1 cellular context compared by ENCODE assay signal in genomic region chr2:176099737-176100546, GRCh38.
TF ChIP-seq lines count a peak whose summit lies in the region.

A gene with protein sequence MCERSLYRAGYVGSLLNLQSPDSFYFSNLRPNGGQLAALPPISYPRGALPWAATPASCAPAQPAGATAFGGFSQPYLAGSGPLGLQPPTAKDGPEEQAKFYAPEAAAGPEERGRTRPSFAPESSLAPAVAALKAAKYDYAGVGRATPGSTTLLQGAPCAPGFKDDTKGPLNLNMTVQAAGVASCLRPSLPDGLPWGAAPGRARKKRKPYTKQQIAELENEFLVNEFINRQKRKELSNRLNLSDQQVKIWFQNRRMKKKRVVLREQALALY (plus strand): TSS chr2:176099795. CDS start chr2:176099802, 7 bp downstream.

TF ChIP-seq in A549, 52 proteins besides CTCF, POLR2A, EP300 and RAD21 (continued from another document):
- TF ChIP-seq, protein P1, sequence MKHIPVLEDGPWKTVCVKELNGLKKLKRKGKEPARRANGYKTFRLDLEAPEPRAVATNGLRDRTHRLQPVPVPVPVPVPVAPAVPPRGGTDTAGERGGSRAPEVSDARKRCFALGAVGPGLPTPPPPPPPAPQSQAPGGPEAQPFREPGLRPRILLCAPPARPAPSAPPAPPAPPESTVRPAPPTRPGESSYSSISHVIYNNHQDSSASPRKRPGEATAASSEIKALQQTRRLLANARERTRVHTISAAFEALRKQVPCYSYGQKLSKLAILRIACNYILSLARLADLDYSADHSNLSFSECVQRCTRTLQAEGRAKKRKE (CRISPR knock-in tag; IDR thresholded peaks at IDR 0.05; ENCODE audit: low read depth): no peak
- no peak for TF ChIP-seq HOXA7 (CRISPR knock-in tag; IDR thresholded peaks at IDR 0.05)
- no peak for TF ChIP-seq KDM1A (IDR thresholded peaks at IDR 0.05; ENCODE audit: low read depth)
- TF ChIP-seq NPAS2 (CRISPR knock-in tag; IDR thresholded peaks at IDR 0.05; ENCODE audit: borderline replicate concordance): no peak
- TF ChIP-seq RNF2 (IDR thresholded peaks at IDR 0.05; ENCODE audit: borderline replicate concordance, low read depth): no peak
- no peak for TF ChIP-seq JUN (IDR thresholded peaks at IDR 0.05)
- no peak for TF ChIP-seq E2F6 (IDR thresholded peaks at IDR 0.05; ENCODE audit: borderline replicate concordance, low read depth)
- TF ChIP-seq CHD4 (IDR thresholded peaks at IDR 0.05; ENCODE audit: borderline replicate concordance): no peak
- TF ChIP-seq TFCP2L1 (CRISPR knock-in tag; IDR thresholded peaks at IDR 0.05): no peak
- no peak for TF ChIP-seq ZFP36 (IDR thresholded peaks at IDR 0.05; ENCODE audit: borderline replicate concordance, partially characterized antibody)
- TF ChIP-seq FOSB (CRISPR knock-in tag; IDR thresholded peaks at IDR 0.05): no peak
